1 cellular context compared by ENCODE assay signal in genomic region chr17:79732246-79732645, GRCh38.
TF ChIP-seq lines count a peak whose summit lies in the region.

No MANE protein-coding gene starts in this region.

TF ChIP-seq in HepG2, 621 proteins besides CTCF, POLR2A, EP300 and RAD21 (continues in another document):
- TF ChIP-seq, protein P1, sequence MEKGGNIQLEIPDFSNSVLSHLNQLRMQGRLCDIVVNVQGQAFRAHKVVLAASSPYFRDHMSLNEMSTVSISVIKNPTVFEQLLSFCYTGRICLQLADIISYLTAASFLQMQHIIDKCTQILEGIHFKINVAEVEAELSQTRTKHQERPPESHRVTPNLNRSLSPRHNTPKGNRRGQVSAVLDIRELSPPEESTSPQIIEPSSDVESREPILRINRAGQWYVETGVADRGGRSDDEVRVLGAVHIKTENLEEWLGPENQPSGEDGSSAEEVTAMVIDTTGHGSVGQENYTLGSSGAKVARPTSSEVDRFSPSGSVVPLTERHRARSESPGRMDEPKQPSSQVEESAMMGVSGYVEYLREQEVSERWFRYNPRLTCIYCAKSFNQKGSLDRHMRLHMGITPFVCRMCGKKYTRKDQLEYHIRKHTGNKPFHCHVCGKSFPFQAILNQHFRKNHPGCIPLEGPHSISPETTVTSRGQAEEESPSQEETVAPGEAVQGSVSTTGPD (CRISPR knock-in tag; IDR thresholded peaks at IDR 0.05) = no peak
- peak; percentile 44; the same call in 1 of the 2 replicates for TF ChIP-seq SPEN (CRISPR knock-in tag; IDR thresholded peaks at IDR 0.05; ENCODE audit: low read depth)
- TF ChIP-seq TBX3 (IDR thresholded peaks at IDR 0.05; ENCODE audit: borderline replicate concordance) = no peak
- TF ChIP-seq ZFP36 (IDR thresholded peaks at IDR 0.05; ENCODE audit: borderline replicate concordance, low read depth, low read length, partially characterized antibody) = no peak
- TF ChIP-seq, protein P2, sequence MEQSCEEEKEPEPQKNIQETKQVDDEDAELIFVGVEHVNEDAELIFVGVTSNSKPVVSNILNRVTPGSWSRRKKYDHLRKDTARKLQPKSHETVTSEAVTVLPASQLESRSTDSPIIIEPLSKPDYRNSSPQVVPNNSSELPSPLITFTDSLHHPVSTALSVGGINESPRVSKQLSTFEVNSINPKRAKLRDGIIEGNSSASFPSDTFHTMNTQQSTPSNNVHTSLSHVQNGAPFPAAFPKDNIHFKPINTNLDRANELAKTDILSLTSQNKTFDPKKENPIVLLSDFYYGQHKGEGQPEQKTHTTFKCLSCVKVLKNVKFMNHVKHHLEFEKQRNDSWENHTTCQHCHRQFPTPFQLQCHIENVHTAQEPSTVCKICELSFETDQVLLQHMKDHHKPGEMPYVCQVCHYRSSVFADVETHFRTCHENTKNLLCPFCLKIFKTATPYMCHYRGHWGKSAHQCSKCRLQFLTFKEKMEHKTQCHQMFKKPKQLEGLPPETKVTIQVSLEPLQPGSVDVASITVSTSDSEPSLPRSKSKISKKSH (CRISPR knock-in tag; IDR thresholded peaks at IDR 0.05; ENCODE audit: borderline replicate concordance) = 0 out of 2 replicates have a peak, but pooled peaks have one; percentile 37
- no peak for TF ChIP-seq RORA (CRISPR knock-in tag; IDR thresholded peaks at IDR 0.05)
- no peak for TF ChIP-seq HOXA3 (CRISPR knock-in tag; IDR thresholded peaks at IDR 0.05)
- TF ChIP-seq ZNF550 (CRISPR knock-in tag; IDR thresholded peaks at IDR 0.05; ENCODE audit: borderline replicate concordance) = no peak
- TF ChIP-seq, protein P3, sequence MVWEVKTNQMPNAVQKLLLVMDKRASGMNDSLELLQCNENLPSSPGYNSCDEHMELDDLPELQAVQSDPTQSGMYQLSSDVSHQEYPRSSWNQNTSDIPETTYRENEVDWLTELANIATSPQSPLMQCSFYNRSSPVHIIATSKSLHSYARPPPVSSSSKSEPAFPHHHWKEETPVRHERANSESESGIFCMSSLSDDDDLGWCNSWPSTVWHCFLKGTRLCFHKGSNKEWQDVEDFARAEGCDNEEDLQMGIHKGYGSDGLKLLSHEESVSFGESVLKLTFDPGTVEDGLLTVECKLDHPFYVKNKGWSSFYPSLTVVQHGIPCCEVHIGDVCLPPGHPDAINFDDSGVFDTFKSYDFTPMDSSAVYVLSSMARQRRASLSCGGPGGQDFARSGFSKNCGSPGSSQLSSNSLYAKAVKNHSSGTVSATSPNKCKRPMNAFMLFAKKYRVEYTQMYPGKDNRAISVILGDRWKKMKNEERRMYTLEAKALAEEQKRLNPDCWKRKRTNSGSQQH (CRISPR knock-in tag; IDR thresholded peaks at IDR 0.05; ENCODE audit: low read depth) = 0 out of 2 replicates have a peak, but pooled peaks have one; percentile 33
- no peak for TF ChIP-seq ATF7-NPFF (CRISPR knock-in tag; IDR thresholded peaks at IDR 0.05; ENCODE audit: low read depth)
- no peak for TF ChIP-seq ZFP36L1 (CRISPR knock-in tag; IDR thresholded peaks at IDR 0.05)
- no peak for TF ChIP-seq TCF7 (IDR thresholded peaks at IDR 0.05; ENCODE audit: low read depth)
- TF ChIP-seq, protein P4, sequence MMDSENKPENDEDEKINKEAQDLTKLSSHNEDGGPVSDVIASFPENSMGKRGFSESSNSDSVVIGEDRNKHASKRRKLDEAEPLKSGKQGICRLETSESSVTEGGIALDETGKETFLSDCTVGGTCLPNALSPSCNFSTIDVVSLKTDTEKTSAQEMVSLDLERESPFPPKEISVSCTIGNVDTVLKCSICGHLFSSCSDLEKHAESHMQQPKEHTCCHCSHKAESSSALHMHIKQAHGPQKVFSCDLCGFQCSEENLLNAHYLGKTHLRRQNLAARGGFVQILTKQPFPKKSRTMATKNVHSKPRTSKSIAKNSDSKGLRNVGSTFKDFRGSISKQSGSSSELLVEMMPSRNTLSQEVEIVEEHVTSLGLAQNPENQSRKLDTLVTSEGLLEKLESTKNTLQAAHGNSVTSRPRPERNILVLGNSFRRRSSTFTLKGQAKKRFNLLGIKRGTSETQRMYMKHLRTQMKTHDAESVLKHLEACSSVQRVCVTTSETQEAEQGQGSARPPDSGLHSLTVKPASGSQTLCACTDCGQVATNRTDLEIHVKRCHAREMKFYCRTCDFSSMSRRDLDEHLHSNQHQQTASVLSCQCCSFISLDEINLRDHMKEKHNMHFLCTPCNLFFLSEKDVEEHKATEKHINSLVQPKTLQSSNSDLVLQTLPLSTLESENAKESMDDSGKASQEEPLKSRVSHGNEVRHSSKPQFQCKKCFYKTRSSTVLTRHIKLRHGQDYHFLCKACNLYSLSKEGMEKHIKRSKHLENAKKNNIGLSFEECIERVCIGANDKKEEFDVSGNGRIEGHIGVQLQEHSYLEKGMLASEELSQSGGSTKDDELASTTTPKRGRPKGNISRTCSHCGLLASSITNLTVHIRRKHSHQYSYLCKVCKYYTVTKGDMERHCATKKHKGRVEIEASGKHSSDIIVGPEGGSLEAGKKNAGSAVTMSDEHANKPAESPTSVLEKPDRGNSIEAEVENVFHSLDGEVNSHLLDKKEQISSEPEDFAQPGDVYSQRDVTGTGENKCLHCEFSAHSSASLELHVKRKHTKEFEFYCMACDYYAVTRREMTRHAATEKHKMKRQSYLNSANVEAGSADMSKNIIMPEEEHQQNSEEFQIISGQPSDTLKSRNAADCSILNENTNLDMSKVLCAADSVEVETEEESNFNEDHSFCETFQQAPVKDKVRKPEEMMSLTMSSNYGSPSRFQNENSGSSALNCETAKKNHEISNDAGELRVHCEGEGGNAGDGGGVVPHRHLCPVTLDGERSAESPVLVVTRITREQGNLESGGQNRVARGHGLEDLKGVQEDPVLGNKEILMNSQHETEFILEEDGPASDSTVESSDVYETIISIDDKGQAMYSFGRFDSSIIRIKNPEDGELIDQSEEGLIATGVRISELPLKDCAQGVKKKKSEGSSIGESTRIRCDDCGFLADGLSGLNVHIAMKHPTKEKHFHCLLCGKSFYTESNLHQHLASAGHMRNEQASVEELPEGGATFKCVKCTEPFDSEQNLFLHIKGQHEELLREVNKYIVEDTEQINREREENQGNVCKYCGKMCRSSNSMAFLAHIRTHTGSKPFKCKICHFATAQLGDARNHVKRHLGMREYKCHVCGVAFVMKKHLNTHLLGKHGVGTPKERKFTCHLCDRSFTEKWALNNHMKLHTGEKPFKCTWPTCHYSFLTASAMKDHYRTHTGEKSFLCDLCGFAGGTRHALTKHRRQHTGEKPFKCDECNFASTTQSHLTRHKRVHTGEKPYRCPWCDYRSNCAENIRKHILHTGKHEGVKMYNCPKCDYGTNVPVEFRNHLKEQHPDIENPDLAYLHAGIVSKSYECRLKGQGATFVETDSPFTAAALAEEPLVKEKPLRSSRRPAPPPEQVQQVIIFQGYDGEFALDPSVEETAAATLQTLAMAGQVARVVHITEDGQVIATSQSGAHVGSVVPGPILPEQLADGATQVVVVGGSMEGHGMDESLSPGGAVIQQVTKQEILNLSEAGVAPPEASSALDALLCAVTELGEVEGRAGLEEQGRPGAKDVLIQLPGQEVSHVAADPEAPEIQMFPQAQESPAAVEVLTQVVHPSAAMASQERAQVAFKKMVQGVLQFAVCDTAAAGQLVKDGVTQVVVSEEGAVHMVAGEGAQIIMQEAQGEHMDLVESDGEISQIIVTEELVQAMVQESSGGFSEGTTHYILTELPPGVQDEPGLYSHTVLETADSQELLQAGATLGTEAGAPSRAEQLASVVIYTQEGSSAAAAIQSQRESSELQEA (CRISPR knock-in tag; IDR thresholded peaks at IDR 0.05; ENCODE audit: not compliant biosample characterization) = no peak
- no peak for TF ChIP-seq ZKSCAN8 (CRISPR knock-in tag; IDR thresholded peaks at IDR 0.05; ENCODE audit: borderline replicate concordance)
- no peak for TF ChIP-seq ZNF629 (CRISPR knock-in tag; conservative IDR thresholded peaks at IDR 0.05)
- TF ChIP-seq ZNF543 (CRISPR knock-in tag; IDR thresholded peaks at IDR 0.05) = no peak
- TF ChIP-seq STAG1 (CRISPR knock-in tag; IDR thresholded peaks at IDR 0.05) = no peak
- TF ChIP-seq, protein P5, sequence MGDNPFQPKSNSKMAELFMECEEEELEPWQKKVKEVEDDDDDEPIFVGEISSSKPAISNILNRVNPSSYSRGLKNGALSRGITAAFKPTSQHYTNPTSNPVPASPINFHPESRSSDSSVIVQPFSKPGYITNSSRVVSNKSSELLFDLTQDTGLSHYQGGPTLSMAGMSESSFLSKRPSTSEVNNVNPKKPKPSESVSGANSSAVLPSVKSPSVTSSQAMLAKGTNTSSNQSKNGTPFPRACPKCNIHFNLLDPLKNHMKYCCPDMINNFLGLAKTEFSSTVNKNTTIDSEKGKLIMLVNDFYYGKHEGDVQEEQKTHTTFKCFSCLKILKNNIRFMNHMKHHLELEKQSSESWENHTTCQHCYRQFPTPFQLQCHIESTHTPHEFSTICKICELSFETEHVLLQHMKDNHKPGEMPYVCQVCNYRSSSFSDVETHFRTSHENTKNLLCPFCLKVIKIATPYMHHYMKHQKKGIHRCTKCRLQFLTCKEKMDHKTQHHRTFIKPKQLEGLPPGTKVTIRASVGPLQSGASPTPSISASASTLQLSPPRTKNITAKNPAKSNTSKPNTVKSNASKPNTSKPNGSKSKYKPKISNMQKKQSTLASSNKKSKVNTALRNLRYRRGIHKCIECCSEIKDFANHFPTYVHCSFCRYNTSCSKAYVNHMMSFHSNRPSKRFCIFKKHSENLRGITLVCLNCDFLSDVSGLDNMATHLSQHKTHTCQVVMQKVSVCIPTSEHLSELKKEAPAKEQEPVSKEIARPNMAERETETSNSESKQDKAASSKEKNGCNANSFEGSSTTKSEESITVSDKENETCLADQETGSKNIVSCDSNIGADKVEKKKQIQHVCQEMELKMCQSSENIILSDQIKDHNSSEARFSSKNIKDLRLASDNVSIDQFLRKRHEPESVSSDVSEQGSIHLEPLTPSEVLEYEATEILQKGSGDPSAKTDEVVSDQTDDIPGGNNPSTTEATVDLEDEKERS (CRISPR knock-in tag; IDR thresholded peaks at IDR 0.05) = no peak
- TF ChIP-seq AHR (CRISPR knock-in tag; IDR thresholded peaks at IDR 0.05) = no peak
- no peak for TF ChIP-seq ZIK1 (CRISPR knock-in tag; IDR thresholded peaks at IDR 0.05; ENCODE audit: borderline replicate concordance, low read depth)
- no peak for TF ChIP-seq ZNF138 (CRISPR knock-in tag; IDR thresholded peaks at IDR 0.05; ENCODE audit: low read depth)
- no peak for TF ChIP-seq ZNF367 (CRISPR knock-in tag; IDR thresholded peaks at IDR 0.05; ENCODE audit: borderline replicate concordance)
- no peak for TF ChIP-seq REXO4 (CRISPR knock-in tag; IDR thresholded peaks at IDR 0.05; ENCODE audit: borderline replicate concordance)
- TF ChIP-seq HCFC1 (IDR thresholded peaks at IDR 0.05; ENCODE audit: low read depth, low read length) = no peak
- TF ChIP-seq ZBTB3 (CRISPR knock-in tag; IDR thresholded peaks at IDR 0.05; ENCODE audit: borderline replicate concordance, low read depth) = no peak
- TF ChIP-seq PHF5A (CRISPR knock-in tag; IDR thresholded peaks at IDR 0.05; ENCODE audit: low read depth, unreplicated experiment) = no peak
- no peak for TF ChIP-seq DR1 (CRISPR knock-in tag; IDR thresholded peaks at IDR 0.05)
- no peak for TF ChIP-seq ZSCAN9 (CRISPR knock-in tag; IDR thresholded peaks at IDR 0.05; ENCODE audit: borderline replicate concordance)
- TF ChIP-seq SMARCE1 (IDR thresholded peaks at IDR 0.05; ENCODE audit: borderline replicate concordance) = no peak
- TF ChIP-seq PRPF4 (IDR thresholded peaks at IDR 0.05; ENCODE audit: low read depth, low read length, poor library complexity, severe bottlenecking) = no peak
- TF ChIP-seq ZBTB42 (CRISPR knock-in tag; IDR thresholded peaks at IDR 0.05) = 0 out of 2 replicates have a peak, but pooled peaks have one; percentile 61
- no peak for TF ChIP-seq ZNF276 (CRISPR knock-in tag; IDR thresholded peaks at IDR 0.05; ENCODE audit: low read depth)
- TF ChIP-seq ZNF230 (CRISPR knock-in tag; IDR thresholded peaks at IDR 0.05) = 0 out of 2 replicates have a peak, but pooled peaks have one; percentile 25
- TF ChIP-seq TCF7L2 (IDR thresholded peaks at IDR 0.05; ENCODE audit: low read depth, low read length) = no peak
- no peak for TF ChIP-seq HMGXB3 (CRISPR knock-in tag; IDR thresholded peaks at IDR 0.05; ENCODE audit: borderline replicate concordance)
